In genomic region chr3:108554913-108555571, GRCh38 we compare ENCODE assay signal across 2 cellular contexts.
TF ChIP-seq lines count a peak whose summit lies in the region.

No MANE protein-coding gene starts in this region.

TF ChIP-seq in SK-N-SH treated with all-trans-retinoic acid at 6 μM for 48 hours, 23 proteins besides CTCF, POLR2A, EP300 and RAD21 (continued from another document):
- no peak for TF ChIP-seq CREB5 (CRISPR knock-in tag; IDR thresholded peaks at IDR 0.05; ENCODE audit: low read depth)
TF ChIP-seq in SK-N-SH treated with all-trans-retinoic acid at 6 μM for 48 hours: peak in this region for 1.

TF ChIP-seq in SK-N-SH, 30 proteins besides CTCF, POLR2A, EP300 and RAD21 (continued from another document):
- TF ChIP-seq USF2 (IDR thresholded peaks at IDR 0.05; ENCODE audit: borderline replicate concordance, low read depth, low read length) (no peak), NRF1 (IDR thresholded peaks at IDR 0.05; ENCODE audit: low read depth, low read length) (no peak), FOSL2 (IDR thresholded peaks at IDR 0.05; ENCODE audit: borderline replicate concordance, low read depth) (no peak), IRF3 (IDR thresholded peaks at IDR 0.05; ENCODE audit: low read depth, low read length) (no peak), PBX3 (IDR thresholded peaks at IDR 0.05) (no peak), JUND (IDR thresholded peaks at IDR 0.05) (no peak), RFX5 (IDR thresholded peaks at IDR 0.05; ENCODE audit: low read length) (no peak), YY1 (IDR thresholded peaks at IDR 0.05; ENCODE audit: low read depth) (no peak), USF1 (IDR thresholded peaks at IDR 0.05; ENCODE audit: borderline replicate concordance, low read depth) (no peak), MXI1 (IDR thresholded peaks at IDR 0.05; ENCODE audit: low read depth, low read length) (no peak), TAF1 (IDR thresholded peaks at IDR 0.05; ENCODE audit: borderline replicate concordance, low read depth, low read length) (no peak)
